In genomic region chr10:68997216-68997615, GRCh38 we compare ENCODE assay signal across 11 cellular contexts. TPM values are rescaled to one million over a fixed set of nuclear protein-coding genes. Genes with fewer than 3 reads are reported as not detected.
A peak's percentile ranks its signal among the peaks of the same experiment; 100 is the strongest.
DNase-seq lines count a peak whose midpoint lies in the region; ATAC-seq and TF ChIP-seq lines count a peak whose summit lies in the region.
"Had no signal": no experiment of that assay in that cellular context is flagged by ENCODE, and none has a peak within 500 bp of the region (broad histone marks: within the 10 kb centered on the region; RNA-seq: fewer than 3 reads in every experiment).

No MANE protein-coding gene starts in this region.

- no peak for TF ChIP-seq EP300 in gastroesophageal sphincter (IDR thresholded peaks at IDR 0.05)

- TF ChIP-seq POLR2A in gastroesophageal sphincter (IDR thresholded peaks at IDR 0.05) = no peak

- peaks cover 5 to 17% of the 10 kb centered on the region in 2 donors for H3K36me3 Mint-ChIP-seq in CD4-positive, alpha-beta memory T cell

- ATAC-seq in GM19025 (IDR thresholded peaks at IDR 0.05; ENCODE audit: low read depth, unreplicated experiment) (peak; percentile 14), HG03045 (IDR thresholded peaks at IDR 0.05; ENCODE audit: unreplicated experiment) (peak; percentile 31), HG03469 (IDR thresholded peaks at IDR 0.05; ENCODE audit: unreplicated experiment) (no peak), gastroesophageal sphincter (no peak)

- intact Hi-C loops in CD4-positive, alpha-beta memory T cell (cut with micrococcal nuclease) = no loop called here
- intact Hi-C loops in ascending aorta (cut with DNase I) = loop anchor here (5.0 kb wide), 1 partner anchor 185 kb away; the partner anchor contains the start of gene SUPV3L1

- no peaks in the 10 kb centered on the region for H3K9me3 ChIP-seq in CD4-positive, alpha-beta memory T cell (ENCODE audit: control insufficient read depth in 1 of 2, low read length in 2 of 2)
- H3K9me3 ChIP-seq in ascending aorta (no peaks in the 10 kb centered on the region), gastroesophageal sphincter (no peaks in the 10 kb centered on the region)
- H3K9me3 ChIP-seq: SJCRH30 had no signal

- DNase-seq in CD4-positive, alpha-beta memory T cell = no peak
- no peak for DNase-seq in ascending aorta (ENCODE audit: low spot score in 2 of 2)
- DNase-seq in NCI-H128 (lab: John Stamatoyannopoulos, UW; ENCODE audit: unreplicated experiment) = no peak
- DNase-seq in NCI-H2029 treated with DMSO at 0.1 percent for 48 hours (lab: John Stamatoyannopoulos, UW) = no peak
- DNase-seq: NCI-H2081 treated with DMSO at 0.1 percent for 48 hours, SJCRH30 had no signal

- peaks cover 26 to 38% (median 32%) of the 10 kb centered on the region in 4 donors for H3K4me1 Mint-ChIP-seq in CD4-positive, alpha-beta memory T cell

- peaks cover 35% of the 10 kb centered on the region for H3K4me1 ChIP-seq in CD4-positive, alpha-beta memory T cell (ENCODE audit: insufficient read depth, low read length)
- H3K4me1 ChIP-seq in ascending aorta (peaks cover 5 to 28% of the 10 kb centered on the region in 2 donors), gastroesophageal sphincter (peaks cover 10 to 34% (median 12%) of the 10 kb centered on the region in 3 donors)
- H3K4me1 ChIP-seq: SJCRH30 had no signal

- CTCF ChIA-PET in CD4-positive, alpha-beta memory T cell (lab: Charles Lee; ENCODE audit: partially characterized antibody) = no interaction called here

- peak overlapping the region; percentile 10 for H3K27ac ChIP-seq in CD4-positive, alpha-beta memory T cell (ENCODE audit: low read depth, low read length)
- H3K27ac ChIP-seq in ascending aorta = peak overlapping the region; percentile 54 to 68
- H3K27ac ChIP-seq in gastroesophageal sphincter = no peak overlapping the region
- H3K27ac ChIP-seq: HL-60, SJCRH30 had no signal

- no peak for TF ChIP-seq CTCF in ascending aorta (IDR thresholded peaks at IDR 0.05)
- no peak for TF ChIP-seq CTCF in gastroesophageal sphincter (IDR thresholded peaks at IDR 0.05)

- 77 to 86% methylated on average over 3 of the region's 3 CpGs for WGBS in gastroesophageal sphincter (ENCODE audit: low coverage in 1 of 2), 2 donors

- H3K27ac Mint-ChIP-seq in CD4-positive, alpha-beta memory T cell = peak overlapping the region; percentile 19 to 86 (median 58)

- peak overlapping the region in 4 of 8 donors; percentile 37 to 65 (median 46) for H3K4me3 Mint-ChIP-seq in CD4-positive, alpha-beta memory T cell

- no peaks in the 10 kb centered on the region for H3K27me3 Mint-ChIP-seq in CD4-positive, alpha-beta memory T cell

- no peaks in the 10 kb centered on the region for H3K9me3 Mint-ChIP-seq in CD4-positive, alpha-beta memory T cell

- peaks cover 12% of the 10 kb centered on the region for H3K36me3 ChIP-seq in CD4-positive, alpha-beta memory T cell (ENCODE audit: insufficient read depth, low read length)
- H3K36me3 ChIP-seq in ascending aorta (peaks cover 13 to 14% of the 10 kb centered on the region in 2 donors), gastroesophageal sphincter (peaks cover 0 to 27% of the 10 kb centered on the region in 2 donors)
- H3K36me3 ChIP-seq: SJCRH30 had no signal

- no peak overlapping the region for H3K4me3 ChIP-seq in CD4-positive, alpha-beta memory T cell (ENCODE audit: low read length in 2 of 2)
- no peak overlapping the region for H3K4me3 ChIP-seq in ascending aorta
- H3K4me3 ChIP-seq in gastroesophageal sphincter = no peak overlapping the region
- H3K4me3 ChIP-seq: SJCRH30 had no signal

- POLR2A ChIA-PET in CD4-positive, alpha-beta memory T cell (lab: Charles Lee; ENCODE audit: partially characterized antibody) = no interaction called here

- no peaks in the 10 kb centered on the region for H3K27me3 ChIP-seq in CD4-positive, alpha-beta memory T cell (ENCODE audit: insufficient read depth, low read length)
- H3K27me3 ChIP-seq in ascending aorta (no peaks in the 10 kb centered on the region), gastroesophageal sphincter (no peaks in the 10 kb centered on the region)
- H3K27me3 ChIP-seq: SJCRH30 had no signal

RNA-seq across cellular contexts. Expression of gene KIFBP, which starts 8.6 kb away (rescaled TPM):
- total RNA-seq in CD4-positive, alpha-beta memory T cell = 10 to 100 TPM; 17.9 to 18.5 TPM
- 1 to 10 TPM; 2.7 to 8.1 TPM for polyA plus RNA-seq in CD4-positive, alpha-beta memory T cell
- total RNA-seq in ascending aorta (25.3 TPM), gastroesophageal sphincter (10 to 100 TPM; 33.7 to 65.4 (median 48.8) TPM)

RNA-seq across cellular contexts. Expression of gene DDX21, which starts 41.2 kb away (rescaled TPM):
- total RNA-seq in CD4-positive, alpha-beta memory T cell = 10 to 100 TPM; 50.6 to 57.1 TPM
- polyA plus RNA-seq in CD4-positive, alpha-beta memory T cell = 10 to 100 TPM; 20.3 to 20.7 TPM
- total RNA-seq in ascending aorta (26.5 TPM), gastroesophageal sphincter (10 to 100 TPM; 28.1 to 78.6 (median 34.9) TPM)

Comparison
In these comparisons a context has a peak if more than half of its experiments do, and no peak if none do; other contexts are left out.
1. H3K27ac ChIP-seq: peak in CD4-positive, alpha-beta memory T cell (single experiment) and ascending aorta (2 of 2); none in gastroesophageal sphincter (0 of 4).
2. ATAC-seq: peak in GM19025 (single experiment) and HG03045 (single experiment); none in HG03469 (single experiment) and gastroesophageal sphincter (single experiment).